In genomic region chr2:9416962-9417316, GRCh38 we compare ENCODE assay signal across 1 cellular context.
TF ChIP-seq lines count a peak whose summit lies in the region.

No MANE protein-coding gene starts in this region.

TF ChIP-seq in HCT116, 20 proteins besides CTCF, POLR2A, EP300 and RAD21 (continued from another document):
- TF ChIP-seq, protein P1, sequence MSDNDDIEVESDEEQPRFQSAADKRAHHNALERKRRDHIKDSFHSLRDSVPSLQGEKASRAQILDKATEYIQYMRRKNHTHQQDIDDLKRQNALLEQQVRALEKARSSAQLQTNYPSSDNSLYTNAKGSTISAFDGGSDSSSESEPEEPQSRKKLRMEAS (IDR thresholded peaks at IDR 0.05) = no peak
- no peak for TF ChIP-seq SRF (IDR thresholded peaks at IDR 0.05; ENCODE audit: low read depth)
- TF ChIP-seq ZFX (IDR thresholded peaks at IDR 0.05) = no peak
- TF ChIP-seq, protein P2, sequence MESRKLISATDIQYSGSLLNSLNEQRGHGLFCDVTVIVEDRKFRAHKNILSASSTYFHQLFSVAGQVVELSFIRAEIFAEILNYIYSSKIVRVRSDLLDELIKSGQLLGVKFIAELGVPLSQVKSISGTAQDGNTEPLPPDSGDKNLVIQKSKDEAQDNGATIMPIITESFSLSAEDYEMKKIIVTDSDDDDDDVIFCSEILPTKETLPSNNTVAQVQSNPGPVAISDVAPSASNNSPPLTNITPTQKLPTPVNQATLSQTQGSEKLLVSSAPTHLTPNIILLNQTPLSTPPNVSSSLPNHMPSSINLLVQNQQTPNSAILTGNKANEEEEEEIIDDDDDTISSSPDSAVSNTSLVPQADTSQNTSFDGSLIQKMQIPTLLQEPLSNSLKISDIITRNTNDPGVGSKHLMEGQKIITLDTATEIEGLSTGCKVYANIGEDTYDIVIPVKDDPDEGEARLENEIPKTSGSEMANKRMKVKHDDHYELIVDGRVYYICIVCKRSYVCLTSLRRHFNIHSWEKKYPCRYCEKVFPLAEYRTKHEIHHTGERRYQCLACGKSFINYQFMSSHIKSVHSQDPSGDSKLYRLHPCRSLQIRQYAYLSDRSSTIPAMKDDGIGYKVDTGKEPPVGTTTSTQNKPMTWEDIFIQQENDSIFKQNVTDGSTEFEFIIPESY (IDR thresholded peaks at IDR 0.05; ENCODE audit: extremely low read depth, insufficient replicate concordance, low read length) = no peak
- TF ChIP-seq EZH2phosphoT487 (IDR thresholded peaks at IDR 0.05; ENCODE audit: borderline replicate concordance) = no peak
- TF ChIP-seq, protein P3, sequence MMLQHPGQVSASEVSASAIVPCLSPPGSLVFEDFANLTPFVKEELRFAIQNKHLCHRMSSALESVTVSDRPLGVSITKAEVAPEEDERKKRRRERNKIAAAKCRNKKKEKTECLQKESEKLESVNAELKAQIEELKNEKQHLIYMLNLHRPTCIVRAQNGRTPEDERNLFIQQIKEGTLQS (IDR thresholded peaks at IDR 0.05) = no peak
- no peak for TF ChIP-seq JUND (IDR thresholded peaks at IDR 0.05)
- TF ChIP-seq REST (IDR thresholded peaks at IDR 0.05; ENCODE audit: low read depth) = no peak
- TF ChIP-seq EGR1 (IDR thresholded peaks at IDR 0.05; ENCODE audit: low read depth) = no peak
- TF ChIP-seq EZH2 (IDR thresholded peaks at IDR 0.05) = no peak
- TF ChIP-seq FOSL1 (IDR thresholded peaks at IDR 0.05; ENCODE audit: low read depth) = no peak
- TF ChIP-seq YY1 (IDR thresholded peaks at IDR 0.05; ENCODE audit: extremely low read depth, insufficient replicate concordance, low read depth, low read length) = no peak
- no peak for TF ChIP-seq POLR2AphosphoS5 (IDR thresholded peaks at IDR 0.05; ENCODE audit: low read depth, low read length)
- TF ChIP-seq CEBPB (IDR thresholded peaks at IDR 0.05; ENCODE audit: low read depth) = no peak
- no peak for TF ChIP-seq ZNF274 (IDR thresholded peaks at IDR 0.05; ENCODE audit: low read depth, low read length)
- no peak for TF ChIP-seq TCF7L2 (IDR thresholded peaks at IDR 0.05; ENCODE audit: borderline replicate concordance, extremely low read depth, insufficient read depth, insufficient read length)
TF ChIP-seq in HCT116: peak in this region for 0.
